In the genomic region with DNA sequence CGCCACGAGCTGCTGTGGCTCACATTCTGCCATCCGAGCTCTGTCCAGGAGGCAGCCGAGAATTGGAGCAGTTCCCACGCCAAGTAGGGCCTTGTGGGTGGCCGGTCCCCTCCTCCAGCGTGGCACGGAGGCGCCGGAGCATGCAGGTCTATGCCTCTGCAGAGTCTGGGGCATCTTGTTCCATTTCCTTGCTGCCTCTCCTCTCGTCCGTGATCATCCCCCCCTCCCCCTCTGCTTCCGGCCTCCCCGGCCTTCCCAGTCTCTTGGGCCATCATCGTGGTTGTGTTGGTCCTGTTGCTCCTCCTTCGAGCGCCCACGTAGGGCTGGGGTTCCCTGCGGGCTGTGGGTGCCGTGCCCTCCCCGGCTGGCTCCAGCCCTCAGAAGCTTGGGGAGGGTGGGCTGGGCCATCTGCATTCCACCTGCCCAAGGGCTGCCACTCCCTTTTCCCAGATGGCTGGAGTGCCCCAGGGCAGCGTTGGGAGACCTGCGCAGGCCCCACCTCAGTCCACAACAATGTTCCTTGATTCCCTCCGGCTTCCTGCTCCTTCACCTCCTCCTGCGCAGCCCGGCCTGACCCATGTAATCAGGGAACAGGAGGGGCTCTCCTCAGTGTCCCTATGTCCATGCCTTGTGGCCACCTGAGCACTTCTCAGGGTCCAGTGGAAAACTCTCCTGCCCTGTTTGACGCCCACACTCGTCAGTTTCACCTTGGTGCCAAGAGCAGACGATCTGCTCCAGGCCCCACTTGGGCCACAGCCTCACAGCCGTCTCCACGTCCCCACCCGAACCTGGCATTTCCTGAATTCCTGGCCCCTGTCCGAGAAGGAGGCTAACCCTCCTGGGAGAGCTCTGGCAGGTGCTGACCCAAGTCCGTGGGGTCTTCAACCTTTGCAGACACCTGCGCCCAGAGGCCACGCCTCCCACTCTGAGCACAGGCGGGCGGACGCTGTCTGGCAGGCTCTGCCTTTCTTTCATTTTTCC, we compare ENCODE assay signal across 1 cellular context.
TF ChIP-seq lines count a peak whose summit lies in the region.

No MANE protein-coding gene starts in this region.

TF ChIP-seq in HCT116, 20 proteins besides CTCF, POLR2A, EP300 and RAD21:
- TF ChIP-seq, protein P1, sequence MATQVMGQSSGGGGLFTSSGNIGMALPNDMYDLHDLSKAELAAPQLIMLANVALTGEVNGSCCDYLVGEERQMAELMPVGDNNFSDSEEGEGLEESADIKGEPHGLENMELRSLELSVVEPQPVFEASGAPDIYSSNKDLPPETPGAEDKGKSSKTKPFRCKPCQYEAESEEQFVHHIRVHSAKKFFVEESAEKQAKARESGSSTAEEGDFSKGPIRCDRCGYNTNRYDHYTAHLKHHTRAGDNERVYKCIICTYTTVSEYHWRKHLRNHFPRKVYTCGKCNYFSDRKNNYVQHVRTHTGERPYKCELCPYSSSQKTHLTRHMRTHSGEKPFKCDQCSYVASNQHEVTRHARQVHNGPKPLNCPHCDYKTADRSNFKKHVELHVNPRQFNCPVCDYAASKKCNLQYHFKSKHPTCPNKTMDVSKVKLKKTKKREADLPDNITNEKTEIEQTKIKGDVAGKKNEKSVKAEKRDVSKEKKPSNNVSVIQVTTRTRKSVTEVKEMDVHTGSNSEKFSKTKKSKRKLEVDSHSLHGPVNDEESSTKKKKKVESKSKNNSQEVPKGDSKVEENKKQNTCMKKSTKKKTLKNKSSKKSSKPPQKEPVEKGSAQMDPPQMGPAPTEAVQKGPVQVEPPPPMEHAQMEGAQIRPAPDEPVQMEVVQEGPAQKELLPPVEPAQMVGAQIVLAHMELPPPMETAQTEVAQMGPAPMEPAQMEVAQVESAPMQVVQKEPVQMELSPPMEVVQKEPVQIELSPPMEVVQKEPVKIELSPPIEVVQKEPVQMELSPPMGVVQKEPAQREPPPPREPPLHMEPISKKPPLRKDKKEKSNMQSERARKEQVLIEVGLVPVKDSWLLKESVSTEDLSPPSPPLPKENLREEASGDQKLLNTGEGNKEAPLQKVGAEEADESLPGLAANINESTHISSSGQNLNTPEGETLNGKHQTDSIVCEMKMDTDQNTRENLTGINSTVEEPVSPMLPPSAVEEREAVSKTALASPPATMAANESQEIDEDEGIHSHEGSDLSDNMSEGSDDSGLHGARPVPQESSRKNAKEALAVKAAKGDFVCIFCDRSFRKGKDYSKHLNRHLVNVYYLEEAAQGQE (IDR thresholded peaks at IDR 0.05; ENCODE audit: low read depth), result no peak
- TF ChIP-seq ELF1 (IDR thresholded peaks at IDR 0.05; ENCODE audit: borderline replicate concordance, low read depth), result no peak
- TF ChIP-seq, protein P2, sequence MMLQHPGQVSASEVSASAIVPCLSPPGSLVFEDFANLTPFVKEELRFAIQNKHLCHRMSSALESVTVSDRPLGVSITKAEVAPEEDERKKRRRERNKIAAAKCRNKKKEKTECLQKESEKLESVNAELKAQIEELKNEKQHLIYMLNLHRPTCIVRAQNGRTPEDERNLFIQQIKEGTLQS (IDR thresholded peaks at IDR 0.05), result no peak
- TF ChIP-seq, protein P3, sequence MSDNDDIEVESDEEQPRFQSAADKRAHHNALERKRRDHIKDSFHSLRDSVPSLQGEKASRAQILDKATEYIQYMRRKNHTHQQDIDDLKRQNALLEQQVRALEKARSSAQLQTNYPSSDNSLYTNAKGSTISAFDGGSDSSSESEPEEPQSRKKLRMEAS (IDR thresholded peaks at IDR 0.05), result no peak
- TF ChIP-seq SP1 (IDR thresholded peaks at IDR 0.05; ENCODE audit: low read depth), result no peak
- TF ChIP-seq, protein P4, sequence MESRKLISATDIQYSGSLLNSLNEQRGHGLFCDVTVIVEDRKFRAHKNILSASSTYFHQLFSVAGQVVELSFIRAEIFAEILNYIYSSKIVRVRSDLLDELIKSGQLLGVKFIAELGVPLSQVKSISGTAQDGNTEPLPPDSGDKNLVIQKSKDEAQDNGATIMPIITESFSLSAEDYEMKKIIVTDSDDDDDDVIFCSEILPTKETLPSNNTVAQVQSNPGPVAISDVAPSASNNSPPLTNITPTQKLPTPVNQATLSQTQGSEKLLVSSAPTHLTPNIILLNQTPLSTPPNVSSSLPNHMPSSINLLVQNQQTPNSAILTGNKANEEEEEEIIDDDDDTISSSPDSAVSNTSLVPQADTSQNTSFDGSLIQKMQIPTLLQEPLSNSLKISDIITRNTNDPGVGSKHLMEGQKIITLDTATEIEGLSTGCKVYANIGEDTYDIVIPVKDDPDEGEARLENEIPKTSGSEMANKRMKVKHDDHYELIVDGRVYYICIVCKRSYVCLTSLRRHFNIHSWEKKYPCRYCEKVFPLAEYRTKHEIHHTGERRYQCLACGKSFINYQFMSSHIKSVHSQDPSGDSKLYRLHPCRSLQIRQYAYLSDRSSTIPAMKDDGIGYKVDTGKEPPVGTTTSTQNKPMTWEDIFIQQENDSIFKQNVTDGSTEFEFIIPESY (IDR thresholded peaks at IDR 0.05; ENCODE audit: extremely low read depth, insufficient replicate concordance, low read length), result no peak
- no peak for TF ChIP-seq SRF (IDR thresholded peaks at IDR 0.05; ENCODE audit: low read depth)
- TF ChIP-seq SIN3A (IDR thresholded peaks at IDR 0.05; ENCODE audit: low read depth), result no peak
- TF ChIP-seq POLR2AphosphoS5 (IDR thresholded peaks at IDR 0.05; ENCODE audit: low read depth, low read length), result no peak
- no peak for TF ChIP-seq CBX3 (IDR thresholded peaks at IDR 0.05; ENCODE audit: low read depth)
- no peak for TF ChIP-seq YY1 (IDR thresholded peaks at IDR 0.05; ENCODE audit: extremely low read depth, insufficient replicate concordance, low read depth, low read length)
- no peak for TF ChIP-seq JUND (IDR thresholded peaks at IDR 0.05)
- no peak for TF ChIP-seq EGR1 (IDR thresholded peaks at IDR 0.05; ENCODE audit: low read depth)
- no peak for TF ChIP-seq CEBPB (IDR thresholded peaks at IDR 0.05; ENCODE audit: low read depth)
- no peak for TF ChIP-seq EZH2phosphoT487 (IDR thresholded peaks at IDR 0.05; ENCODE audit: borderline replicate concordance)
- TF ChIP-seq ZFX (IDR thresholded peaks at IDR 0.05), result no peak
- TF ChIP-seq EZH2 (IDR thresholded peaks at IDR 0.05), result no peak
- no peak for TF ChIP-seq TCF7L2 (IDR thresholded peaks at IDR 0.05; ENCODE audit: borderline replicate concordance, extremely low read depth, insufficient read depth, insufficient read length)
- no peak for TF ChIP-seq ZNF274 (IDR thresholded peaks at IDR 0.05; ENCODE audit: low read depth, low read length)
